Comparison of ENCODE assay signal across 11 cellular contexts in genomic region chr9:20032413-20033006, GRCh38.
"Had no signal": no experiment of that assay in that cellular context is flagged by ENCODE, and none has a peak within 500 bp of the region (broad histone marks: within the 10 kb centered on the region; RNA-seq: fewer than 3 reads in every experiment).

No MANE protein-coding gene starts in this region.

- H3K9me3 ChIP-seq: SJSA1, tibial artery had no signal

- H3K4me3 ChIP-seq: dorsolateral prefrontal cortex, SJSA1, tibial artery had no signal

- H3K27me3 ChIP-seq: SJSA1, tibial artery had no signal

- ATAC-seq: activated T-cell treated with anti-CD3 and anti-CD28 coated beads, Interleukin-2, amount 50 U/mL, for 4 hours; left lobe of liver had no signal

- H3K27ac ChIP-seq: dorsolateral prefrontal cortex, SJSA1, tibial artery had no signal

- DNase-seq: activated CD4-positive, alpha-beta T cell treated with anti-CD3 and anti-CD28 coated beads for 1 hour; activated CD4-positive, alpha-beta T cell treated with anti-CD3 and anti-CD28 coated beads, Interleukin-2, amount 50 U/mL, for 48 hours; activated effector memory CD4-positive, alpha-beta T cell treated with anti-CD3 and anti-CD28 coated beads, Interleukin-2, amount 50 U/mL, for 16 hours; activated T-cell treated with anti-CD3 and anti-CD28 coated beads, Interleukin-2, amount 50 U/mL, for 4 hours; amygdala; dorsolateral prefrontal cortex; immature natural killer cell; tibial artery had no signal

- H3K36me3 ChIP-seq: SJSA1, tibial artery had no signal

- H3K9me3 Mint-ChIP-seq: activated T-cell treated with anti-CD3 and anti-CD28 coated beads, Interleukin-2, amount 50 U/mL, for 4 hours; immature natural killer cell had no signal

- H3K4me3 Mint-ChIP-seq: activated naive CD8-positive, alpha-beta T cell; activated T-cell treated with anti-CD3 and anti-CD28 coated beads, Interleukin-2, amount 50 U/mL, for 4 hours; immature natural killer cell had no signal

- H3K27ac Mint-ChIP-seq: activated naive CD8-positive, alpha-beta T cell; immature natural killer cell had no signal

- H3K27me3 Mint-ChIP-seq: activated naive CD8-positive, alpha-beta T cell had no signal

- H3K4me1 Mint-ChIP-seq: immature natural killer cell had no signal

- H3K36me3 Mint-ChIP-seq: activated naive CD8-positive, alpha-beta T cell; immature natural killer cell had no signal

- H3K4me1 ChIP-seq: SJSA1 had no signal
